In genomic region chr9:99955606-99956005, GRCh38 we compare ENCODE assay signal across 17 cellular contexts.
"Had no signal": no experiment of that assay in that cellular context is flagged by ENCODE, and none has a peak within 500 bp of the region (broad histone marks: within the 10 kb centered on the region; RNA-seq: fewer than 3 reads in every experiment).

No MANE protein-coding gene starts in this region.

- DNase-seq: activated CD4-positive, alpha-beta T cell treated with anti-CD3 and anti-CD28 coated beads, Interleukin-2, amount 10 ng/mL, durations not matched to agents 24 days and 14 days; activated gamma-delta T cell; aorta; brain microvascular endothelial cell; central memory CD4-positive, alpha-beta T cell; colonic mucosa; erythroblast; foreskin melanocyte; glutamatergic neuron; occipital lobe; posterior cingulate gyrus; sigmoid colon; stimulated activated CD4-positive, alpha-beta T cell treated with anti-CD3 and anti-CD28 coated beads, Interleukin-4, amount 100 ng/mL, for 4 hours; stimulated activated naive B cell treated with anti-CD40 and anti-IgM and Interleukin-4, amounts not matched to agents 10 μg/mL and 1 μg/mL and 100 μg/mL, for 72 hours; substantia nigra; tibial artery had no signal

- H3K4me1 ChIP-seq: colonic mucosa, sigmoid colon, tibial artery had no signal

- H3K9me3 Mint-ChIP-seq: activated CD4-positive, alpha-beta T cell treated with anti-CD3 and anti-CD28 coated beads, Interleukin-2, amount 10 ng/mL, durations not matched to agents 24 days and 14 days had no signal

- H3K9me3 ChIP-seq: colonic mucosa, sigmoid colon, tibial artery had no signal

- H3K27me3 ChIP-seq: brain microvascular endothelial cell, colonic mucosa, sigmoid colon, tibial artery had no signal

- H3K36me3 ChIP-seq: brain microvascular endothelial cell, colonic mucosa had no signal

- H3K4me3 ChIP-seq: colonic mucosa, sigmoid colon, tibial artery had no signal

- H3K27me3 Mint-ChIP-seq: activated CD4-positive, alpha-beta T cell treated with anti-CD3 and anti-CD28 coated beads, Interleukin-2, amount 10 ng/mL, durations not matched to agents 24 days and 14 days; stimulated activated naive B cell treated with anti-CD40 and anti-IgM and Interleukin-4, amounts not matched to agents 10 μg/mL and 1 μg/mL and 100 μg/mL, for 72 hours had no signal

- ATAC-seq: left lobe of liver had no signal

- H3K27ac ChIP-seq: brain microvascular endothelial cell, colonic mucosa, sigmoid colon, tibial artery had no signal

- H3K4me3 Mint-ChIP-seq: activated CD4-positive, alpha-beta T cell treated with anti-CD3 and anti-CD28 coated beads, Interleukin-2, amount 10 ng/mL, durations not matched to agents 24 days and 14 days; stimulated activated naive B cell treated with anti-CD40 and anti-IgM and Interleukin-4, amounts not matched to agents 10 μg/mL and 1 μg/mL and 100 μg/mL, for 72 hours had no signal
